In genomic region chr1:52552236-52552504, GRCh38 we compare ENCODE assay signal across 1 cellular context.
TF ChIP-seq lines count a peak whose summit lies in the region.

No MANE protein-coding gene starts in this region.

TF ChIP-seq in H1, 55 proteins besides CTCF, POLR2A, EP300 and RAD21 (continued from another document):
- TF ChIP-seq ASH2L (IDR thresholded peaks at IDR 0.05; ENCODE audit: low read length) (no peak), HDAC2 (IDR thresholded peaks at IDR 0.05; ENCODE audit: borderline replicate concordance in 1 of 2, low read depth in 2 of 2, low read length in 2 of 2) (no peak), CEBPB (IDR thresholded peaks at IDR 0.05; ENCODE audit: low read depth, low read length) (peak; percentile 84; the same call in 1 of the 2 replicates), POU5F1 (IDR thresholded peaks at IDR 0.05; ENCODE audit: low read depth, low read length) (no peak), SAP30 (IDR thresholded peaks at IDR 0.05; ENCODE audit: insufficient read depth, insufficient replicate concordance, low read length) (no peak), CBX8 (IDR thresholded peaks at IDR 0.05; ENCODE audit: borderline replicate concordance, low read depth, low read length) (no peak), TCF12 (IDR thresholded peaks at IDR 0.05; ENCODE audit: low read depth, low read length) (no peak), JUN (IDR thresholded peaks at IDR 0.05; ENCODE audit: low read depth, low read length) (no peak), KDM4A (IDR thresholded peaks at IDR 0.05; ENCODE audit: low read depth, low read length, severe bottlenecking) (peak; percentile 13)
